In genomic region chr5:90874066-90874465, GRCh38 we compare ENCODE assay signal across 24 cellular contexts.
"Had no signal": no experiment of that assay in that cellular context is flagged by ENCODE, and none has a peak within 500 bp of the region (broad histone marks: within the 10 kb centered on the region; RNA-seq: fewer than 3 reads in every experiment).

No MANE protein-coding gene starts in this region.

- H3K4me3 ChIP-seq: esophagus squamous epithelium, heart right ventricle, lung, mucosa of descending colon, ovary, sigmoid colon, tibial nerve had no signal

- ATAC-seq: heart right ventricle; left lobe of liver; mucosa of descending colon; stimulated activated memory B cell treated with anti-CD40 and anti-IgM and Interleukin-4, amounts not matched to agents 10 μg/mL and 1 μg/mL and 100 μg/mL, for 72 hours had no signal

- H3K27ac ChIP-seq: esophagus squamous epithelium, heart right ventricle, ovary, sigmoid colon, tibial nerve had no signal

- H3K4me3 Mint-ChIP-seq: stimulated activated memory B cell treated with anti-CD40 and anti-IgM and Interleukin-4, amounts not matched to agents 10 μg/mL and 1 μg/mL and 100 μg/mL, for 72 hours had no signal

- H3K36me3 Mint-ChIP-seq: stimulated activated memory B cell treated with anti-CD40 and anti-IgM and Interleukin-4, amounts not matched to agents 10 μg/mL and 1 μg/mL and 100 μg/mL, for 72 hours had no signal

- H3K27me3 Mint-ChIP-seq: progenitor cell of endocrine pancreas had no signal

- DNase-seq: activated CD4-positive, alpha-beta T cell treated with anti-CD3 and anti-CD28 coated beads for 4 hours; activated CD4-positive, alpha-beta T cell treated with anti-CD3 and anti-CD28 coated beads, Interleukin-2, amount 50 U/mL, for 48 hours; activated CD8-positive, alpha-beta memory T cell treated with anti-CD3 and anti-CD28 coated beads for 24 hours; activated effector memory CD4-positive, alpha-beta T cell treated with Interleukin-2 at 50 U/mL for 16 hours; activated naive CD4-positive, alpha-beta T cell treated with Interleukin-2 at 50 U/mL for 16 hours; dermis blood vessel endothelial cell; effector CD4-positive, alpha-beta T cell; esophagus squamous epithelium; foreskin melanocyte; heart right ventricle; mucosa of descending colon; ovary; retina; sigmoid colon; small intestine; stimulated activated CD4-positive, alpha-beta T cell treated with anti-CD3 and anti-CD28 coated beads, Interleukin-1b, Interleukin-23, amount 100 ng/mL, for 48 hours; stimulated activated CD4-positive, alpha-beta T cell treated with anti-CD3 and anti-CD28 coated beads, Interleukin-4, amount 100 ng/mL, for 4 hours; stimulated activated CD8-positive, alpha-beta memory T cell treated with anti-CD3 and anti-CD28 coated beads, Interleukin-4, amount 100 ng/mL, for 48 hours had no signal

- H3K27me3 ChIP-seq: esophagus squamous epithelium, heart right ventricle, ovary, sigmoid colon, tibial nerve had no signal

- FAIRE-seq: colon, small intestine had no signal

- H3K27ac Mint-ChIP-seq: progenitor cell of endocrine pancreas; stimulated activated memory B cell treated with anti-CD40 and anti-IgM and Interleukin-4, amounts not matched to agents 10 μg/mL and 1 μg/mL and 100 μg/mL, for 72 hours had no signal

- H3K4me1 Mint-ChIP-seq: stimulated activated memory B cell treated with anti-CD40 and anti-IgM and Interleukin-4, amounts not matched to agents 10 μg/mL and 1 μg/mL and 100 μg/mL, for 72 hours had no signal

- H3K9me3 ChIP-seq: esophagus squamous epithelium, heart right ventricle, mucosa of descending colon, ovary, sigmoid colon, tibial nerve had no signal

- H3K36me3 ChIP-seq: esophagus squamous epithelium, heart right ventricle, ovary, sigmoid colon, tibial nerve had no signal

- H3K9me3 Mint-ChIP-seq: stimulated activated memory B cell treated with anti-CD40 and anti-IgM and Interleukin-4, amounts not matched to agents 10 μg/mL and 1 μg/mL and 100 μg/mL, for 72 hours had no signal
